ENCODE assay signal across 6 cellular contexts in the genomic region with DNA sequence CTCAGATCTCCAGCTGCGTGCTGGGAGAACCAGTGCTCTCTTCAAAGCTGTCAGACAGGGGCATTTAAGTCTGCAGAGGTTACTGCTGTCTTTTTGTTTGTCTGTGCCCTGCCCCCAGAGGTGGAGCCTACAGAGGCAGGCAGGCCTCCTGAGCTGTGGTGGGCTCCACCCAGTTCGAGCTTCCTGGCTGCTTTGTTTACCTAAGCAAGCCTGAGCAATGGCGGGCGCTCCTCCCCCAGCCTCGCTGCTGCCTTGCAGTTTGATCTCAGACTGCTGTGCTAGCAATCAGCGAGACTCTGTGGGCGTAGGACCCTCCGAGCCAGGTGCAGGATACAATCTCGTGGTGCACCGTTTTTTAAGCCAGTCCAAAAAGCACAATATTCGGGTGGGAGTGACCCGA.
A peak's percentile ranks its signal among the peaks of the same experiment; 100 is the strongest.
DNase-seq lines count a peak whose midpoint lies in the region; ATAC-seq and TF ChIP-seq lines count a peak whose summit lies in the region.
"Not testable (repeated sequence)": the region's sequence is repeated elsewhere in the genome, so short reads cannot be mapped to it uniquely, and the experiment has no call there.

No MANE protein-coding gene starts in this region.

- DNase-seq in GM23338 (ENCODE audit: low spot score) (peak; percentile 8), NCI-H69 (lab: John Stamatoyannopoulos, UW) (peak; percentile 4), PC-9 (peak in 1 of 2 experiments; percentile 12), endodermal cell (peak; percentile 61), mesendoderm (peak; percentile 45)
- DNase-seq in LNCaP clone FGC (ENCODE audit: low read depth), result not testable (repeated sequence)

- not testable (repeated sequence) for H3K4me3 ChIP-seq in GM23338; endodermal cell (ENCODE audit: low read length); mesendoderm (ENCODE audit: low read length)
- H3K4me3 ChIP-seq in LNCaP clone FGC (ENCODE audit: low read depth, low read length), result 0 out of 2 replicates have a peak overlapping the region, but pooled peaks have one; percentile 18
- H3K4me3 ChIP-seq in PC-9, result peak overlapping the region; percentile 43; the same call in 1 of the 2 replicates

- WGBS in endodermal cell (ENCODE audit: insufficient coverage in 1 of 2, insufficient read length in 1 of 2), 2 experiments, result 76% methylated on average over 6 of the region's 12 CpGs; no CpG with 5 or more reads in 1 of the 2 experiments
- WGBS in mesendoderm (ENCODE audit: extremely low coverage, insufficient coverage, low lambda C conversion rate), result no CpG with 5 or more reads among the region's 12 CpGs

- not testable (repeated sequence) for ATAC-seq in GM23338

- not testable (repeated sequence) for H2BK15ac ChIP-seq in mesendoderm (replicated peaks; ENCODE audit: low read depth)

- H3K9me3 Mint-ChIP-seq in GM23338, endodermal cell: not testable (repeated sequence)

- H2AFZ ChIP-seq in GM23338 (peak overlapping the region; percentile 89; the same call in 1 of the 2 replicates), PC-9 (peak overlapping the region; percentile 74)

- H3K4me3 Mint-ChIP-seq in GM23338, endodermal cell: not testable (repeated sequence)

- H3K36me3 Mint-ChIP-seq in GM23338 (ENCODE audit: low read depth); endodermal cell (ENCODE audit: low read depth): not testable (repeated sequence)

- H2AK5ac ChIP-seq in mesendoderm (ENCODE audit: low read length), result not testable (repeated sequence)

- not testable (repeated sequence) for H3K79me2 ChIP-seq in GM23338 (replicated peaks; ENCODE audit: insufficient read depth); PC-9 (ENCODE audit: low read depth); mesendoderm (ENCODE audit: control insufficient read depth, insufficient read depth, low read length)

- H4K20me1 ChIP-seq in GM23338 (replicated peaks; ENCODE audit: insufficient read depth); PC-9 (ENCODE audit: insufficient read depth): not testable (repeated sequence)

- not testable (repeated sequence) for H3F3A ChIP-seq in GM23338 (replicated peaks; ENCODE audit: low read depth); PC-9 (ENCODE audit: insufficient read depth, low read depth)

- BruUV-seq in PC-9 (replicated peaks; lab: Mats Ljungman, UMichigan), result not testable (repeated sequence)

- peaks cover 11% of the 10 kb centered on the region for H3K9me2 ChIP-seq in GM23338 (ENCODE audit: insufficient read depth)
- not testable (repeated sequence) for H3K9me2 ChIP-seq in PC-9 (ENCODE audit: insufficient read depth)

- not testable (repeated sequence) for H3K4me1 ChIP-seq in GM23338 (ENCODE audit: insufficient read depth); PC-9 (replicated peaks; ENCODE audit: insufficient read depth); endodermal cell (ENCODE audit: control insufficient read depth, insufficient read depth, low read length); mesendoderm (ENCODE audit: control insufficient read depth, low read depth, low read length)

- intact Hi-C loops in PC-9 (cut with micrococcal nuclease; ENCODE audit: unreplicated experiment), result not testable (repeated sequence)

- not testable (repeated sequence) for H3K9me3 ChIP-seq in PC-9 (ENCODE audit: insufficient read depth, low read depth); endodermal cell (ENCODE audit: control insufficient read depth, low read length)

- H3K18ac ChIP-seq in mesendoderm (ENCODE audit: low read length), result not testable (repeated sequence)

- H4K5ac ChIP-seq in mesendoderm (ENCODE audit: low read length), result not testable (repeated sequence)

- not testable (repeated sequence) for H3K4me1 Mint-ChIP-seq in GM23338, endodermal cell

- TF ChIP-seq CTCF in GM23338 (conservative IDR thresholded peaks at IDR 0.05; ENCODE audit: low read depth in 2 of 2); LNCaP clone FGC (IDR thresholded peaks at IDR 0.05; ENCODE audit: control insufficient read depth, extremely low read depth, insufficient read depth); PC-9 (conservative IDR thresholded peaks at IDR 0.05); endodermal cell (conservative IDR thresholded peaks at IDR 0.05): not testable (repeated sequence)

- not testable (repeated sequence) for H3K27ac Mint-ChIP-seq in GM23338, endodermal cell

- H3K9ac ChIP-seq in endodermal cell (ENCODE audit: extremely low read depth, low read length, poor library complexity, severe bottlenecking); mesendoderm (ENCODE audit: low read length): not testable (repeated sequence)

- not testable (repeated sequence) for H3K27ac ChIP-seq in GM23338 (ENCODE audit: low read depth); PC-9; endodermal cell (ENCODE audit: low read depth, low read length); mesendoderm (ENCODE audit: low read depth, low read length)

- H3K23ac ChIP-seq in mesendoderm (ENCODE audit: low read length), result not testable (repeated sequence)

- not testable (repeated sequence) for H3K4ac ChIP-seq in mesendoderm (ENCODE audit: low read depth, low read length)

- POLR2A ChIA-PET in PC-9 (lab: Charles Lee; ENCODE audit: unreplicated experiment), result not testable (repeated sequence)

- H3K27me3 ChIP-seq in GM23338 (ENCODE audit: insufficient read depth); PC-9 (ENCODE audit: insufficient read depth, low read depth); endodermal cell (ENCODE audit: control insufficient read depth, insufficient read depth, low read length, poor library complexity, severe bottlenecking); mesendoderm (ENCODE audit: insufficient read depth, low read length, poor library complexity): not testable (repeated sequence)

- CTCF ChIA-PET in PC-9 (lab: Charles Lee), result not testable (repeated sequence)

- H2BK120ac ChIP-seq in mesendoderm (ENCODE audit: low read depth, low read length), result not testable (repeated sequence)

- H4K8ac ChIP-seq in mesendoderm (ENCODE audit: low read depth, low read length), result not testable (repeated sequence)

- H3K27me3 Mint-ChIP-seq in GM23338 (ENCODE audit: insufficient read depth, low read depth, poor library complexity); endodermal cell (ENCODE audit: insufficient read depth): not testable (repeated sequence)

- not testable (repeated sequence) for H3K56ac ChIP-seq in mesendoderm (ENCODE audit: low read length)

- H3K4me2 ChIP-seq in GM23338; mesendoderm (ENCODE audit: low read length): not testable (repeated sequence)
- peak overlapping the region; percentile 51 for H3K4me2 ChIP-seq in PC-9

- not testable (repeated sequence) for H2BK5ac ChIP-seq in mesendoderm (ENCODE audit: low read length)

- not testable (repeated sequence) for H3K79me1 ChIP-seq in mesendoderm (ENCODE audit: low read length)

- not testable (repeated sequence) for H3K36me3 ChIP-seq in GM23338 (ENCODE audit: insufficient read depth); PC-9 (ENCODE audit: low read depth); endodermal cell (ENCODE audit: control insufficient read depth, insufficient read depth, low read length); mesendoderm (ENCODE audit: control insufficient read depth, insufficient read depth, low read length)
